ENCODE assay signal across 9 cellular contexts in the genomic region with DNA sequence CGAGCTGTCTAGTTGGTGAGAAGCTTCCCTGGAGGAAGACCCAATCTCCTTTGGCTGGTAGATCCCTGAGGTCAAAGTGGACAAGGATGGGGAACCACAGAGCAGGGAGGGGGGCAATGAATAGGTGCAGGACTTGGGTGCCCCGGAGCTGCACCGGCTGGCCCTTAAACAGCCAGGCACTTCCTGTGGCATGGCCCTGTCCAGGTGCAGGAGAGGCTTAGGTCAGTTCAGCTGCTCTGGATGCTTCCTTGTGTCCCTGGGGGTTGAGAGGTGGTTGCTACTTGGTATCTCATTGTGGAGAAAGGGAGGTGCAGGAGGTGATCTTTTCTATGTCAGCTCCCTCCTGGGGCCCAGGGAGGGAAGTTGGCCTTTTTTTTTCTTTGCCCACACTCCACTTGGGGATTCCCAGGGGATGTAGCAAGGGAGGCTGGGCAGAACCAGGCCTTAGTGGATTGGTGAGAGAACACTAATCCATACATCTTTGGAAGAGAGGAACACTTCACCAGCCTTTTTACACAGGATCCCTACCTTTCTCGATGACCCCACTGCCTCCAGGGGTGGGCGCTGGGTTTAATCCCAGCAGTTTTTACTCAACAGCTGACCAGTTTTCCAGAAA. TPM values are rescaled to one million over a fixed set of nuclear protein-coding genes. Genes with fewer than 3 reads are reported as not detected.
A peak's percentile ranks its signal among the peaks of the same experiment; 100 is the strongest.
DNase-seq lines count a peak whose midpoint lies in the region; ATAC-seq and TF ChIP-seq lines count a peak whose summit lies in the region.
"Had no signal": no experiment of that assay in that cellular context is flagged by ENCODE, and none has a peak within 500 bp of the region (broad histone marks: within the 10 kb centered on the region; RNA-seq: fewer than 3 reads in every experiment).

No MANE protein-coding gene starts in this region.

- peaks cover 18 to 43% of the 10 kb centered on the region in 2 donors for H3K36me3 Mint-ChIP-seq in CD4-positive, alpha-beta memory T cell
- peaks cover 48% of the 10 kb centered on the region for H3K36me3 Mint-ChIP-seq in activated B cell treated with CpG ODN at 0.5 μM for 24 hours (ENCODE audit: low read depth)

- intact Hi-C loops in CD4-positive, alpha-beta memory T cell (cut with micrococcal nuclease), result loop anchor here (2.0 to 5.0 kb wide), 2 partner anchors 177 to 254 kb away; partner anchors contain the start of gene HYI
- intact Hi-C loops in activated B cell treated with CpG ODN at 0.5 μM for 24 hours (cut with micrococcal nuclease) (loop anchor here (2.0 to 10.0 kb wide), 6 partner anchors 55 to 1249 kb away; partner anchors contain the start of genes ARMH1, CFAP57, DMAP1 and EBNA1BP2), lower lobe of right lung (cut with DNase I) (no loop called here)

- H3K36me3 ChIP-seq in CD4-positive, alpha-beta memory T cell (ENCODE audit: insufficient read depth, low read length), result peaks cover 29% of the 10 kb centered on the region
- H3K36me3 ChIP-seq in HAP-1 (replicated peaks) (peaks cover 43% of the 10 kb centered on the region), lower lobe of right lung (peaks cover 40% of the 10 kb centered on the region)

- H3K9me3 ChIP-seq in CD4-positive, alpha-beta memory T cell (ENCODE audit: control insufficient read depth in 1 of 2, low read length in 2 of 2), result no peaks in the 10 kb centered on the region
- H3K9me3 ChIP-seq in HAP-1 (no peaks in the 10 kb centered on the region), lower lobe of right lung (no peaks in the 10 kb centered on the region)

- no peak overlapping the region for H3K27ac ChIP-seq in CD4-positive, alpha-beta memory T cell (ENCODE audit: low read depth, low read length)
- no peak overlapping the region for H3K27ac ChIP-seq in lower lobe of right lung

- peak overlapping the region; percentile 85 to 94 (median 90) for H3K4me3 Mint-ChIP-seq in CD4-positive, alpha-beta memory T cell
- peak overlapping the region; percentile 86 for H3K4me3 Mint-ChIP-seq in activated B cell treated with CpG ODN at 0.5 μM for 24 hours

- no peaks in the 10 kb centered on the region for H3K9me3 Mint-ChIP-seq in CD4-positive, alpha-beta memory T cell
- H3K9me3 Mint-ChIP-seq in activated B cell treated with CpG ODN at 0.5 μM for 24 hours, result no peaks in the 10 kb centered on the region

- ATAC-seq in activated B cell treated with CpG ODN at 0.5 μM for 24 hours (ENCODE audit: low read depth), result no peak
- ATAC-seq in lower lobe of right lung, result no peak
- no peak for ATAC-seq in esophagus mucosa
- ATAC-seq: foreskin keratinocyte had no signal

- peaks cover 16% of the 10 kb centered on the region for H3K4me1 ChIP-seq in CD4-positive, alpha-beta memory T cell (ENCODE audit: insufficient read depth, low read length)
- peaks cover 5% of the 10 kb centered on the region; the same call in 1 of the 2 replicates for H3K4me1 ChIP-seq in HAP-1
- H3K4me1 ChIP-seq in lower lobe of right lung, result peaks cover 16% of the 10 kb centered on the region

- TF ChIP-seq CTCF in activated B cell treated with CpG ODN at 0.5 μM for 24 hours (IDR thresholded peaks at IDR 0.05) (no peak), lower lobe of right lung (IDR thresholded peaks at IDR 0.05) (no peak)

- CTCF ChIA-PET in CD4-positive, alpha-beta memory T cell (lab: Charles Lee; ENCODE audit: partially characterized antibody), result no interaction called here
- CTCF ChIA-PET in activated B cell treated with CpG ODN at 0.5 μM for 24 hours (lab: Charles Lee), result interaction anchor here (1.4 kb wide), 1 partner anchor 229 kb away, joined by 4 read pairs; no protein-coding TSS in a partner anchor

- no peaks in the 10 kb centered on the region for H3K27me3 ChIP-seq in CD4-positive, alpha-beta memory T cell (ENCODE audit: insufficient read depth, low read length)
- H3K27me3 ChIP-seq in HAP-1 (ENCODE audit: low read depth) (no peaks in the 10 kb centered on the region), lower lobe of right lung (ENCODE audit: low read depth) (no peaks in the 10 kb centered on the region)
- H3K27me3 ChIP-seq: foreskin keratinocyte had no signal

- H3K4me3 ChIP-seq in CD4-positive, alpha-beta memory T cell (ENCODE audit: low read length in 2 of 2), result peak overlapping the region in 1 of 2 donors; percentile 79
- H3K4me3 ChIP-seq in HAP-1 (peak overlapping the region; percentile 69), lower lobe of right lung (no peak overlapping the region)

- H3K27me3 Mint-ChIP-seq in CD4-positive, alpha-beta memory T cell, result no peaks in the 10 kb centered on the region
- H3K27me3 Mint-ChIP-seq in activated B cell treated with CpG ODN at 0.5 μM for 24 hours, result no peaks in the 10 kb centered on the region

- H3K27ac Mint-ChIP-seq in CD4-positive, alpha-beta memory T cell, result peak overlapping the region in 6 of 7 donors; percentile 25 to 78 (median 50)
- no peak overlapping the region for H3K27ac Mint-ChIP-seq in activated B cell treated with CpG ODN at 0.5 μM for 24 hours

- peaks cover 13 to 32% (median 24%) of the 10 kb centered on the region in 4 donors for H3K4me1 Mint-ChIP-seq in CD4-positive, alpha-beta memory T cell
- peaks cover 33% of the 10 kb centered on the region for H3K4me1 Mint-ChIP-seq in activated B cell treated with CpG ODN at 0.5 μM for 24 hours

- DNase-seq in CD4-positive, alpha-beta memory T cell, result no peak
- DNase-seq in HAP-1 (ENCODE audit: low spot score in 2 of 2) (no peak), activated B cell treated with CpG ODN at 0.5 μM for 24 hours (no peak), lung microvascular endothelial cell (ENCODE audit: low read depth in 2 of 2) (peak; percentile 12 to 28), lower lobe of right lung (no peak), COR-L47 (lab: John Stamatoyannopoulos, UW) (no peak), NCI-H2029 (lab: John Stamatoyannopoulos, UW) (no peak)

- POLR2A ChIA-PET in CD4-positive, alpha-beta memory T cell (lab: Charles Lee; ENCODE audit: partially characterized antibody), result interaction anchor here (0.6 to 3.9 kb wide), 7 partner anchors 9 to 56 kb away, joined by 3 to 41 read pairs (median 3); partner anchors contain the start of gene KDM4A
- POLR2A ChIA-PET in activated B cell treated with CpG ODN at 0.5 μM for 24 hours (lab: Charles Lee), result interaction anchor here (0.6 to 1.7 kb wide), 2 partner anchors 56 to 656 kb away, joined by 6 to 28 read pairs; partner anchors contain the start of gene KDM4A

- in situ Hi-C loops in HAP-1 (cut with MboI; ENCODE audit: low sequenced_read_pairs), result no loop called here

RNA-seq across cellular contexts. Expression of gene ST3GAL3, which starts 1.2 kb away (rescaled TPM):
- 10 to 100 TPM; 22.6 to 29.6 TPM for total RNA-seq in CD4-positive, alpha-beta memory T cell
- 1 to 10 TPM; 6.1 to 9.9 TPM for polyA plus RNA-seq in CD4-positive, alpha-beta memory T cell
- total RNA-seq in activated B cell treated with CpG ODN at 0.5 μM for 24 hours (23.3 and 24.3 TPM in 2 replicates), lung microvascular endothelial cell (7.2 and 9.9 TPM in 2 replicates), lower lobe of right lung (23.6 TPM), esophagus mucosa (5.5 TPM)

RNA-seq across cellular contexts. Expression of gene KDM4A, which starts 56.1 kb away (rescaled TPM):
- total RNA-seq in CD4-positive, alpha-beta memory T cell, result 10 to 100 TPM; 42.5 to 45.0 TPM
- polyA plus RNA-seq in CD4-positive, alpha-beta memory T cell, result 10 to 100 TPM in 1 of 2 donors, 1 to 10 TPM in 1; 3.7 to 10.6 TPM
- total RNA-seq in activated B cell treated with CpG ODN at 0.5 μM for 24 hours, result 48.3 and 49.3 TPM in 2 replicates
- total RNA-seq in lung microvascular endothelial cell, result 29.4 and 31.0 TPM in 2 replicates
- total RNA-seq in lower lobe of right lung, result 41.9 TPM
- total RNA-seq in esophagus mucosa, result 23.4 TPM

Comparison
In these comparisons a context has a peak if more than half of its experiments do, and no peak if none do; other contexts are left out.
1. DNase-seq: peak in lung microvascular endothelial cell (2 of 2); none in CD4-positive, alpha-beta memory T cell (0 of 5), HAP-1 (0 of 2), activated B cell treated with CpG ODN at 0.5 μM for 24 hours (single experiment), lower lobe of right lung (single experiment), COR-L47 (single experiment) and NCI-H2029 (single experiment).